Comparison of ENCODE assay signal across 9 cellular contexts in the genomic region with DNA sequence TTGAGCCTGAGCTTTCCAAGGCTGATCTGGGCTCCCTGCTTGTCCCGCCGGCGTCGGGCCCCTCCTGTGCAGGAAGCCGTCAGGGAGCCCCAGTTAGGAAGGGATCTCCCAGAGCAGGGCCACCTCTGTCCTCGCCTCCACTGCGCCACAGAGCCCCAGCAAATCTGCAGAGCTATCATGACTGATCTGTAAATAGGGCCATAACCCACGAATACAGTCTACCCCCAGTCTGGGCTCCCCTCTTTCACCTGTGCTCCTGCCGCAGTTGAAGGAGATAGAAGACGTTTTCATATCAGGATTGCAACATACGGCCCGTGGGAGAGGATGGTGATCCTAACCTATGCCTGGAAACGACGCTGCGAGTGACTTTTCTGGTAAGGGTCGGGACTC.
DNase-seq lines count a peak whose midpoint lies in the region; ATAC-seq and TF ChIP-seq lines count a peak whose summit lies in the region.
"Had no signal": no experiment of that assay in that cellular context is flagged by ENCODE, and none has a peak within 500 bp of the region (broad histone marks: within the 10 kb centered on the region; RNA-seq: fewer than 3 reads in every experiment).

No MANE protein-coding gene starts in this region.

- H2BK120ac ChIP-seq in neuronal stem cell (ENCODE audit: low read depth, low read length) = no peak overlapping the region

- DNase-seq in CD4-positive, CD25-positive, alpha-beta regulatory T cell = no peak
- DNase-seq in NB4 (ENCODE audit: low read depth) (peak; percentile 25), dermis microvascular lymphatic vessel endothelial cell (ENCODE audit: low read depth in 2 of 2) (peak; percentile 10 to 30), neuronal stem cell (ENCODE audit: low spot score) (no peak), NCI-H1930 (lab: John Stamatoyannopoulos, UW) (no peak), HUDEP-2 (lab: John Stamatoyannopoulos, UW; ENCODE audit: unreplicated experiment in 76 of 76) (no peak), ovary (no peak)
- no peak for DNase-seq in stimulated activated CD4-positive, alpha-beta T cell treated with anti-CD3 and anti-CD28 coated beads, Interleukin-2, amount 100 ng/mL, for 48 hours

- no peak overlapping the region for H2AK5ac ChIP-seq in neuronal stem cell (ENCODE audit: low read depth, low read length)

- H3K36me3 Mint-ChIP-seq in CD4-positive, CD25-positive, alpha-beta regulatory T cell = peaks cover 22% of the 10 kb centered on the region

- no peak overlapping the region for H2BK12ac ChIP-seq in neuronal stem cell (ENCODE audit: low read length)

- ATAC-seq in CD4-positive, CD25-positive, alpha-beta regulatory T cell (ENCODE audit: low read depth in 2 of 2) = no peak

- H3K23ac ChIP-seq in neuronal stem cell (ENCODE audit: low read depth, low read length, poor library complexity) = no peak overlapping the region

- peaks cover 9 to 67% (median 39%) of the 10 kb centered on the region in 4 donors for H3K4me1 Mint-ChIP-seq in CD4-positive, CD25-positive, alpha-beta regulatory T cell

- peak overlapping the region; percentile 96 to 100 (median 99) for H3K27ac Mint-ChIP-seq in CD4-positive, CD25-positive, alpha-beta regulatory T cell

- TF ChIP-seq POLR2A in NB4 (IDR thresholded peaks at IDR 0.05; ENCODE audit: extremely low read depth, insufficient read length) (no peak), ovary (IDR thresholded peaks at IDR 0.05) (no peak)

- H3K4me3 ChIP-seq in CD4-positive, CD25-positive, alpha-beta regulatory T cell (ENCODE audit: low read depth, low read length) = peak overlapping the region; percentile 88
- H3K4me3 ChIP-seq in NB4 (ENCODE audit: low read depth, low read length) (peak overlapping the region; percentile 44), neuronal stem cell (ENCODE audit: low read length in 2 of 2) (no peak overlapping the region), ovary (no peak overlapping the region)

- peak overlapping the region; percentile 85 to 93 (median 90) for H3K4me3 Mint-ChIP-seq in CD4-positive, CD25-positive, alpha-beta regulatory T cell

- H3K36me3 ChIP-seq in CD4-positive, CD25-positive, alpha-beta regulatory T cell (ENCODE audit: control insufficient read depth, insufficient read depth, low read length) = no peaks in the 10 kb centered on the region
- H3K36me3 ChIP-seq in neuronal stem cell (replicated peaks in 1 of 2; ENCODE audit: control insufficient read depth in 2 of 2, insufficient read depth in 2 of 2, low read length in 2 of 2) (no peaks in the 10 kb centered on the region), ovary (no peaks in the 10 kb centered on the region)
- H3K36me3 ChIP-seq: brain microvascular endothelial cell had no signal

- peaks cover 0 to 24% of the 10 kb centered on the region in 2 experiments for H3K9me3 ChIP-seq in CD4-positive, CD25-positive, alpha-beta regulatory T cell (ENCODE audit: control insufficient read depth in 2 of 2, low read length in 2 of 2)
- H3K9me3 ChIP-seq in neuronal stem cell (replicated peaks in 1 of 2; ENCODE audit: control insufficient read depth in 2 of 2, insufficient read depth in 1 of 2, low read depth in 1 of 2, low read length in 2 of 2) = no peaks in the 10 kb centered on the region
- H3K9me3 ChIP-seq in ovary = no peaks in the 10 kb centered on the region

- H2BK5ac ChIP-seq in neuronal stem cell (ENCODE audit: low read length) = no peak overlapping the region

- H3K14ac ChIP-seq in neuronal stem cell (ENCODE audit: low read length) = no peak overlapping the region

- no peaks in the 10 kb centered on the region for H3K27me3 Mint-ChIP-seq in CD4-positive, CD25-positive, alpha-beta regulatory T cell

- peaks cover 0 to 13% (median 4%) of the 10 kb centered on the region in 7 donors for H3K9me3 Mint-ChIP-seq in CD4-positive, CD25-positive, alpha-beta regulatory T cell

- no peaks in the 10 kb centered on the region for H3K27me3 ChIP-seq in CD4-positive, CD25-positive, alpha-beta regulatory T cell (ENCODE audit: control insufficient read depth, insufficient read depth, low read length)
- H3K27me3 ChIP-seq in neuronal stem cell (ENCODE audit: control insufficient read depth in 3 of 3, insufficient read depth in 3 of 3, low read depth in 1 of 3, low read length in 3 of 3) = no peaks in the 10 kb centered on the region
- H3K27me3 ChIP-seq in ovary = no peaks in the 10 kb centered on the region
- H3K27me3 ChIP-seq: brain microvascular endothelial cell had no signal

- no peak overlapping the region for H3K4me2 ChIP-seq in neuronal stem cell (ENCODE audit: insufficient read depth, low read length, poor library complexity, severe bottlenecking)

- H3K4ac ChIP-seq in neuronal stem cell (ENCODE audit: low read length) = no peak overlapping the region

- intact Hi-C loops in ovary (cut with DNase I) = no loop called here

- H3K4me1 ChIP-seq in CD4-positive, CD25-positive, alpha-beta regulatory T cell (ENCODE audit: control insufficient read depth, insufficient read depth, low read length, poor library complexity, severe bottlenecking) = peaks cover 37% of the 10 kb centered on the region
- peaks cover 0 to 7% of the 10 kb centered on the region in 2 donors for H3K4me1 ChIP-seq in neuronal stem cell (ENCODE audit: control insufficient read depth in 2 of 2, insufficient read depth in 1 of 2, low read depth in 1 of 2, low read length in 2 of 2)
- H3K4me1 ChIP-seq in ovary (ENCODE audit: insufficient read depth) = no peaks in the 10 kb centered on the region

- no peak overlapping the region for H2BK15ac ChIP-seq in neuronal stem cell (ENCODE audit: low read length)

- WGBS in neuronal stem cell (ENCODE audit: extremely low coverage in 2 of 2, insufficient read length in 2 of 2, insufficient replicate concordance in 1 of 2), 2 donors = no CpG with 5 or more reads among the region's 16 CpGs
- 69 to 75% (median 73%) methylated on average over 16 of the region's 16 CpGs for WGBS in ovary, 3 donors

- no peak overlapping the region for H3K9ac ChIP-seq in neuronal stem cell (ENCODE audit: low read depth, low read length, poor library complexity)

- no peak for TF ChIP-seq EP300 in ovary (IDR thresholded peaks at IDR 0.05)

- peak overlapping the region; percentile 86 for H2AFZ ChIP-seq in neuronal stem cell (ENCODE audit: low read length)

- no peak for TF ChIP-seq CTCF in NB4 (IDR thresholded peaks at IDR 0.05; ENCODE audit: low read depth, low read length)
- no peak for TF ChIP-seq CTCF in ovary (IDR thresholded peaks at IDR 0.05)

- no peak overlapping the region for H4K91ac ChIP-seq in neuronal stem cell (ENCODE audit: low read depth, low read length, poor library complexity)

- H3K27ac ChIP-seq in CD4-positive, CD25-positive, alpha-beta regulatory T cell (ENCODE audit: insufficient read depth, low read length, poor library complexity, severe bottlenecking) = peak overlapping the region; percentile 88
- no peak overlapping the region for H3K27ac ChIP-seq in neuronal stem cell (replicated peaks; ENCODE audit: low read length)
- H3K27ac ChIP-seq in ovary = no peak overlapping the region

- H3K79me1 ChIP-seq in neuronal stem cell (ENCODE audit: low read depth, low read length) = no peaks in the 10 kb centered on the region

- H3K18ac ChIP-seq in neuronal stem cell (ENCODE audit: low read length) = no peak overlapping the region

- no peak overlapping the region for H4K8ac ChIP-seq in neuronal stem cell (ENCODE audit: low read depth, low read length)

Comparison
In these comparisons a context has a peak if more than half of its experiments do, and no peak if none do; other contexts are left out.
1. DNase-seq: peak in NB4 (single experiment) and dermis microvascular lymphatic vessel endothelial cell (2 of 2); none in CD4-positive, CD25-positive, alpha-beta regulatory T cell (0 of 3), neuronal stem cell (single experiment), stimulated activated CD4-positive, alpha-beta T cell treated with anti-CD3 and anti-CD28 coated beads, Interleukin-2, amount 100 ng/mL, for 48 hours (0 of 2), NCI-H1930 (0 of 2), HUDEP-2 (0 of 76) and ovary (0 of 5).
2. H3K4me3 ChIP-seq: peak in CD4-positive, CD25-positive, alpha-beta regulatory T cell (single experiment) and NB4 (single experiment); none in neuronal stem cell (0 of 2) and ovary (single experiment).